Comparison of ENCODE assay signal across 8 cellular contexts in the genomic region with DNA sequence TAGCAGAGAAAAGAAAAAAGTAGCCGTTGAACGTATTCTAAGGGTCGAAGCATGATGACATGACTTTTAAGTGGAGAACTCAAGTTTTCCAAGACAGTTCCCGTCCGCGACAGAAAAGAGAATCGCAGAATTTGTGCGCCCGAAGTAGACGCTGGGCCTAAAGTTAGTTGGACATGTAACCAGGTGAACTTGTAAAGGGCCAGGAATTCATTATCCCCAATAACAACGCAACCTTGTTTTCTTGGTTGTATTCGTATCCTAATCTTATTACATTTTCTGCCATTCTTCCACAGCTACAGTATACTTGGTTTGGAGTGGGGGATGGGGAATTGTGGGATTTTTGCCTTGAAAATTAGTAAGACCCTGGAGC. TPM values are rescaled to one million over a fixed set of nuclear protein-coding genes. Genes with fewer than 3 reads are reported as not detected.
DNase-seq lines count a peak whose midpoint lies in the region; ATAC-seq and FAIRE-seq lines count a peak whose summit lies in the region.

No MANE protein-coding gene starts in this region.

- ATAC-seq in activated naive CD8-positive, alpha-beta T cell treated with anti-CD3 and anti-CD28 coated beads, Interleukin-2, amount 10 ng/mL, durations not matched to agents 7 days and 5 days (ENCODE audit: low read depth), result no peak
- ATAC-seq in HG03039 (IDR thresholded peaks at IDR 0.05; ENCODE audit: unreplicated experiment), result no peak

- POLR2A ChIA-PET in activated naive CD8-positive, alpha-beta T cell treated with anti-CD3 and anti-CD28 coated beads, Interleukin-2, amount 10 ng/mL, durations not matched to agents 7 days and 5 days (lab: Charles Lee), result interaction anchor here (0.6 to 2.6 kb wide), 14 partner anchors 8 to 538 kb away, joined by 3 to 29 read pairs (median 4); a partner anchor contains a TSS

- peak overlapping the region; percentile 95 for H3K4me3 Mint-ChIP-seq in activated naive CD8-positive, alpha-beta T cell treated with anti-CD3 and anti-CD28 coated beads, Interleukin-2, amount 10 ng/mL, durations not matched to agents 7 days and 5 days

- H3K4me3 ChIP-seq in HUES48 (ENCODE audit: low read depth, low read length), result peak overlapping the region; percentile 89
- peak overlapping the region; percentile 82 for H3K4me3 ChIP-seq in iPS-11a (ENCODE audit: low read depth, low read length)

- H3K4me1 ChIP-seq in HUES48 (ENCODE audit: control insufficient read depth, insufficient read depth, low read length), result peaks cover 8% of the 10 kb centered on the region

- H3K27me3 ChIP-seq in HUES48 (ENCODE audit: control insufficient read depth, insufficient read depth, low read length), result no peaks in the 10 kb centered on the region

- H3K4me1 Mint-ChIP-seq in activated naive CD8-positive, alpha-beta T cell treated with anti-CD3 and anti-CD28 coated beads, Interleukin-2, amount 10 ng/mL, durations not matched to agents 7 days and 5 days, result peaks cover 27% of the 10 kb centered on the region

- H3K9me3 Mint-ChIP-seq in activated naive CD8-positive, alpha-beta T cell treated with anti-CD3 and anti-CD28 coated beads, Interleukin-2, amount 10 ng/mL, durations not matched to agents 7 days and 5 days, result no peaks in the 10 kb centered on the region

- peaks cover 4% of the 10 kb centered on the region; the same call in 1 of the 2 replicates for H3K36me3 ChIP-seq in HUES48 (ENCODE audit: control insufficient read depth, insufficient read depth, low read length)

- no peak for FAIRE-seq in RCC 7860 (lab: Jason Lieb, UNC)

- peaks cover 2% of the 10 kb centered on the region for H3K27me3 Mint-ChIP-seq in activated naive CD8-positive, alpha-beta T cell treated with anti-CD3 and anti-CD28 coated beads, Interleukin-2, amount 10 ng/mL, durations not matched to agents 7 days and 5 days

- peak overlapping the region; percentile 84 for H3K9ac ChIP-seq in HUES48 (ENCODE audit: low read depth, low read length)

- peak overlapping the region; percentile 35 for H3K27ac ChIP-seq in HUES48 (ENCODE audit: low read depth, low read length)

- peak overlapping the region; percentile 86 for H3K27ac Mint-ChIP-seq in activated naive CD8-positive, alpha-beta T cell treated with anti-CD3 and anti-CD28 coated beads, Interleukin-2, amount 10 ng/mL, durations not matched to agents 7 days and 5 days

- H3K36me3 Mint-ChIP-seq in activated naive CD8-positive, alpha-beta T cell treated with anti-CD3 and anti-CD28 coated beads, Interleukin-2, amount 10 ng/mL, durations not matched to agents 7 days and 5 days, result peaks cover 23% of the 10 kb centered on the region

- DNase-seq in AG08395 (ENCODE audit: low spot score) (peak; percentile 32), DMS79 treated with DMSO at 0.1 percent for 48 hours (lab: John Stamatoyannopoulos, UW) (no peak), RCC 7860 (ENCODE audit: low spot score) (no peak)
- DNase-seq in activated naive CD8-positive, alpha-beta T cell treated with anti-CD3 and anti-CD28 coated beads, Interleukin-2, amount 10 ng/mL, durations not matched to agents 7 days and 5 days, result no peak
- DNase-seq in stimulated activated CD4-positive, alpha-beta T cell treated with anti-CD3 and anti-CD28 coated beads, Interleukin-4, amount 100 ng/mL, for 24 hours, result peak; percentile 19

- no peaks in the 10 kb centered on the region for H3K9me3 ChIP-seq in HUES48 (ENCODE audit: control insufficient read depth, insufficient read depth, low read length)

RNA-seq across cellular contexts. Expression of a gene that starts 0.9 kb away (rescaled TPM):
- total RNA-seq in activated naive CD8-positive, alpha-beta T cell treated with anti-CD3 and anti-CD28 coated beads, Interleukin-2, amount 10 ng/mL, durations not matched to agents 7 days and 5 days, result 10 to 100 TPM; 57.4 to 59.7 TPM

Comparison
In these comparisons a context has a peak if more than half of its experiments do, and no peak if none do; other contexts are left out.
1. DNase-seq: peak in AG08395 (single experiment) and stimulated activated CD4-positive, alpha-beta T cell treated with anti-CD3 and anti-CD28 coated beads, Interleukin-4, amount 100 ng/mL, for 24 hours (single experiment); none in activated naive CD8-positive, alpha-beta T cell treated with anti-CD3 and anti-CD28 coated beads, Interleukin-2, amount 10 ng/mL, durations not matched to agents 7 days and 5 days (single experiment), DMS79 treated with DMSO at 0.1 percent for 48 hours (single experiment) and RCC 7860 (single experiment).